In the genomic region with DNA sequence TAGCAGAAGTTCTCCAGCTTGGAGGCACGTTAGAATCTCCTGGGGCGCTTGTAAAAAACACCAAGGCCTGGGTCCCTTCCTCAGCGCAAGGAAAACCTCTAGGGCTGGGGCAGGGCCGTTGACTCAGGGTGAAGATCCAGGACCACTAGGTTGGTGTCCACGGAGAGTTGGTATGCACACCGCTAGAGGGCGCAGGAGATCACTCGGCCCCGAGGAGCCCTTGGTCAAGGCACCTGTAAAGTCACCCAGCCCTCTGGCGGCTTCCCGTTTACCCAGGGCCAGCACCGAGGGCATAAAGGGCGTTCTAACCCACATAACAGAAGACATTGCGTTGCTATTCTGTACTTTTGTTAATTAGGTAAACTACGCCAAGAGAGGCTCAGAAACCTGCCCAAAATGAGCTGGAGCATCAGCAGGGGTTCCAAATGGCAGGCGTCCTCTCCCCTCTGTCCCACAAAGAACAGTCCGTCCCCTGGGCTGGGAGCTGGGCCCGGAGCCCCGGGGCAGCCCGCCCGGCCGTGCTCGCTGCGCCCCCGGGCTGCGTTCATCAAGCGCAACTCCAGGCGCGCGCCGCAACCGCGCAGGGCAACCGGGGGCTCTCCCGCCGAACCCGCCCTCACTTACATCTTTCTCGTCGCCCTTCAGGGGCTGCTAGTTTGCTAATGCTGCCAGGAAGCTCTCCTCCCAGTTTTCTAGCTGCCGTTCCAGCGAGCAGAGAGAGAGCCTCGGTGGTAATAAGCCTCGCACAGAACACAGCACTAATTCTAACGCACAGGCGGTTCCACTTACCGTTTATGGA, we compare ENCODE assay signal across 9 cellular contexts.
DNase-seq lines count a peak whose midpoint lies in the region; ATAC-seq, FAIRE-seq and TF ChIP-seq lines count a peak whose summit lies in the region.
"Had no signal": no experiment of that assay in that cellular context is flagged by ENCODE, and none has a peak within 500 bp of the region (broad histone marks: within the 10 kb centered on the region; RNA-seq: fewer than 3 reads in every experiment).

No MANE protein-coding gene starts in this region.

- TF ChIP-seq CTCF in astrocyte of the cerebellum (IDR thresholded peaks at IDR 0.05; ENCODE audit: low read depth, low read length, missing control alignments) = peak; percentile 61
- TF ChIP-seq CTCF in keratinocyte (optimal IDR thresholded peaks at IDR 0.05 in 1 of 3, IDR thresholded peaks at IDR 0.05 in 1 of 3, conservative IDR thresholded peaks at IDR 0.05 in 1 of 3; ENCODE audit: extremely low read depth in 1 of 3, insufficient read depth in 2 of 3, low read length in 3 of 3) = peak; percentile 71 to 89 (median 83)

- H3K27me3 ChIP-seq in keratinocyte (ENCODE audit: control insufficient read depth, extremely low read depth, insufficient read depth, low read length) = peaks cover 23% of the 10 kb centered on the region

- dilution Hi-C loops in keratinocyte (cut with MboI; ENCODE audit: extremely low pct_ligation_motif_present, low sequenced_read_pairs) = no loop called here

- H3K4me3 Mint-ChIP-seq in stimulated activated effector memory CD8-positive, alpha-beta T cell treated with anti-CD3 and anti-CD28 coated beads, Interleukin-12 subunit alpha, Interleukin-12 subunit beta, amount 100 ng/mL, for 72 hours = no peak overlapping the region

- H3K9me3 Mint-ChIP-seq in stimulated activated effector memory CD8-positive, alpha-beta T cell treated with anti-CD3 and anti-CD28 coated beads, Interleukin-12 subunit alpha, Interleukin-12 subunit beta, amount 100 ng/mL, for 72 hours = no peaks in the 10 kb centered on the region

- H4K20me1 ChIP-seq in keratinocyte (ENCODE audit: control insufficient read depth, extremely low read depth, insufficient read depth, low read length) = no peaks in the 10 kb centered on the region

- H3K9me3 ChIP-seq in keratinocyte (ENCODE audit: control insufficient read depth, low read depth, low read length) = no peaks in the 10 kb centered on the region

- H2AFZ ChIP-seq in keratinocyte (ENCODE audit: control insufficient read depth, low read length) = peak overlapping the region; percentile 19

- H3K4me3 ChIP-seq in astrocyte of the cerebellum (ENCODE audit: low read depth, low read length) (no peak overlapping the region), keratinocyte (ENCODE audit: control insufficient read depth in 2 of 3, extremely low read depth in 1 of 3, insufficient read depth in 2 of 3, low read depth in 1 of 3, low read length in 3 of 3) (peak overlapping the region in 1 of 3 experiments; percentile 14)
- H3K4me3 ChIP-seq: lung had no signal

- no peaks in the 10 kb centered on the region for H3K79me2 ChIP-seq in keratinocyte (ENCODE audit: control insufficient read depth, insufficient read depth, low read length)

- no peaks in the 10 kb centered on the region for H3K4me1 ChIP-seq in keratinocyte (ENCODE audit: control insufficient read depth, extremely low read depth, insufficient read depth, low read length)

- no peak overlapping the region for H3K27ac ChIP-seq in keratinocyte (ENCODE audit: control insufficient read depth, insufficient read depth, low read length)

- no peaks in the 10 kb centered on the region for H3K36me3 ChIP-seq in keratinocyte (ENCODE audit: control insufficient read depth in 2 of 2, extremely low read depth in 1 of 2, insufficient read depth in 2 of 2, low read length in 2 of 2)

- no peaks in the 10 kb centered on the region for H3K36me3 Mint-ChIP-seq in stimulated activated effector memory CD8-positive, alpha-beta T cell treated with anti-CD3 and anti-CD28 coated beads, Interleukin-12 subunit alpha, Interleukin-12 subunit beta, amount 100 ng/mL, for 72 hours

- no peak overlapping the region for H3K9ac ChIP-seq in keratinocyte (ENCODE audit: control insufficient read depth, extremely low read depth, insufficient read depth, low read length)

- peak; percentile 65 for ATAC-seq in HG02884 (IDR thresholded peaks at IDR 0.05; ENCODE audit: unreplicated experiment)
- peak; percentile 49 for ATAC-seq in stimulated activated effector memory CD8-positive, alpha-beta T cell treated with anti-CD3 and anti-CD28 coated beads, Interleukin-12 subunit alpha, Interleukin-12 subunit beta, amount 100 ng/mL, for 72 hours

- FAIRE-seq in keratinocyte (lab: Jason Lieb, UNC) = no peak

- H3K27ac Mint-ChIP-seq in stimulated activated effector memory CD8-positive, alpha-beta T cell treated with anti-CD3 and anti-CD28 coated beads, Interleukin-12 subunit alpha, Interleukin-12 subunit beta, amount 100 ng/mL, for 72 hours = no peak overlapping the region

- H3K4me1 Mint-ChIP-seq in stimulated activated effector memory CD8-positive, alpha-beta T cell treated with anti-CD3 and anti-CD28 coated beads, Interleukin-12 subunit alpha, Interleukin-12 subunit beta, amount 100 ng/mL, for 72 hours = no peaks in the 10 kb centered on the region

- H3K4me2 ChIP-seq in keratinocyte (ENCODE audit: control insufficient read depth, extremely low read depth, insufficient read depth, low read depth, low read length) = peak overlapping the region; percentile 45

- in situ Hi-C loops in astrocyte of the cerebellum (cut with HindIII; ENCODE audit: low sequenced_read_pairs) = no loop called here

- DNase-seq in activated T-cell treated with anti-CD3 and anti-CD28 coated beads for 48 hours (ENCODE audit: low read depth) = peak; percentile 37
- DNase-seq in activated T-cell treated with anti-CD3 and anti-CD28 coated beads for 4 hours = no peak
- DNase-seq in NCI-H774 (lab: John Stamatoyannopoulos, UW) = peak; percentile 6
- DNase-seq in astrocyte of the cerebellum (ENCODE audit: low read depth) = no peak
- DNase-seq in keratinocyte (ENCODE audit: low read depth, low spot score) = peak; percentile 7
- DNase-seq in stimulated activated effector memory CD8-positive, alpha-beta T cell treated with anti-CD3 and anti-CD28 coated beads, Interleukin-12 subunit alpha, Interleukin-12 subunit beta, amount 100 ng/mL, for 72 hours (ENCODE audit: low spot score in 2 of 2) = peak; percentile 5 to 66
- DNase-seq in mesenteric fat pad (ENCODE audit: low spot score) = no peak

- no peaks in the 10 kb centered on the region for H3K9me1 ChIP-seq in keratinocyte (ENCODE audit: control insufficient read depth, extremely low read depth, insufficient read depth, low read length)

Comparison
In these comparisons a context has a peak if more than half of its experiments do, and no peak if none do; other contexts are left out.
1. DNase-seq: peak in activated T-cell treated with anti-CD3 and anti-CD28 coated beads for 48 hours (single experiment), NCI-H774 (single experiment), keratinocyte (single experiment) and stimulated activated effector memory CD8-positive, alpha-beta T cell treated with anti-CD3 and anti-CD28 coated beads, Interleukin-12 subunit alpha, Interleukin-12 subunit beta, amount 100 ng/mL, for 72 hours (2 of 2); none in activated T-cell treated with anti-CD3 and anti-CD28 coated beads for 4 hours (single experiment), astrocyte of the cerebellum (single experiment) and mesenteric fat pad (single experiment).